Comparison of ENCODE assay signal across 22 cellular contexts in the genomic region with DNA sequence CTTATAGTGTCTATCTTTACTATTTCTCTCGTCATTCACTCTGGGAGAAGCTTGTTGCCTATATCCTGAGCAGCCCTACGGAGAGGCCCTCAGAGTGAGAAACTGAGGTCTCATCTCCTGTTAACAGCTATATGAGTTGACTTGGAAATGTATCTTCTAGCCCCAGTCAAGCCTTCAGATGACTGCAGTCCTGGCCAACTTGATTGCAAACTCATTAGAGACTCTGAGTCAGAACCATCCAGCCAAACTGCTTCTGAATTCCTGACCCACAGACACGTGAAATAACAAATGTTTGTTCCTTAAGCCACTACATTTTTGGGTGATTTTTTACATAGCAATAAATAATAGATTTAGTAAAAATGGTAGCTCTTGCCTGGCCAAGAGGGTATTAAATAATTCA. TPM values are rescaled to one million over a fixed set of nuclear protein-coding genes. Genes with fewer than 3 reads are reported as not detected.
DNase-seq lines count a peak whose midpoint lies in the region; ATAC-seq and TF ChIP-seq lines count a peak whose summit lies in the region.
"Had no signal": no experiment of that assay in that cellular context is flagged by ENCODE, and none has a peak within 500 bp of the region (broad histone marks: within the 10 kb centered on the region; RNA-seq: fewer than 3 reads in every experiment).

No MANE protein-coding gene starts in this region.

- peak overlapping the region; percentile 10 for H3K27ac ChIP-seq in OCI-LY1 (ENCODE audit: low read depth, low read length, poor library complexity, severe bottlenecking)
- H3K27ac ChIP-seq: A549, KMS-11, SJSA1 had no signal

- H3K36me3 Mint-ChIP-seq in endothelial cell (ENCODE audit: low read depth, unreplicated experiment), result no peaks in the 10 kb centered on the region
- H3K36me3 Mint-ChIP-seq: IgD-negative memory B cell had no signal

- peaks cover 24% of the 10 kb centered on the region for H3K4me1 ChIP-seq in OCI-LY1 (ENCODE audit: insufficient read depth, low read length, severe bottlenecking)

- intact Hi-C loops in Right ventricle myocardium superior (cut with DNase I), result no loop called here

- DNase-seq in AG10803 (ENCODE audit: low read depth) (peak; percentile 12), EL (peak; percentile 29), myocyte (ENCODE audit: low read depth) (peak; percentile 13), Right ventricle myocardium superior (no peak), endothelial cell (ENCODE audit: low spot score) (no peak)
- DNase-seq: C1 segment of cervical spinal cord; CD4-positive, alpha-beta memory T cell; DMS 273 treated with DMSO at 0.1 percent for 48 hours; DMS79; MM.1S; NCI-H2029; NCI-H446; NCI-H524 treated with DMSO at 0.1 percent for 48 hours; NCI-H774; PC-3 had no signal

- H3K4me1 Mint-ChIP-seq in endothelial cell (ENCODE audit: unreplicated experiment), result peaks cover 12% of the 10 kb centered on the region

- H3K9ac ChIP-seq in OCI-LY1 (ENCODE audit: low read length), result no peak overlapping the region
- H3K9ac ChIP-seq: KMS-11 had no signal

- no peak overlapping the region for H3K4me3 Mint-ChIP-seq in endothelial cell (ENCODE audit: unreplicated experiment)
- H3K4me3 Mint-ChIP-seq: CD4-positive, alpha-beta memory T cell; IgD-negative memory B cell had no signal

- no peaks in the 10 kb centered on the region for H3K9me3 Mint-ChIP-seq in endothelial cell (ENCODE audit: unreplicated experiment)
- H3K9me3 Mint-ChIP-seq: IgD-negative memory B cell had no signal

- H3K4me3 ChIP-seq in AG10803 (ENCODE audit: low read length), result no peak overlapping the region
- no peak overlapping the region for H3K4me3 ChIP-seq in OCI-LY1 (ENCODE audit: low read depth, low read length, poor library complexity, severe bottlenecking)
- H3K4me3 ChIP-seq: A549, SJSA1 had no signal

- H4K20me1 ChIP-seq in OCI-LY1 (ENCODE audit: insufficient read depth, low read length), result no peaks in the 10 kb centered on the region

- ATAC-seq in Right ventricle myocardium superior (ENCODE audit: poor library complexity) (no peak), HG02885 (IDR thresholded peaks at IDR 0.05; ENCODE audit: poor library complexity, unreplicated experiment) (no peak)
- ATAC-seq: A549, PC-3, Right ventricle myocardium inferior had no signal

- H2AFZ ChIP-seq in OCI-LY1 (ENCODE audit: low read length), result no peak overlapping the region

- no peak overlapping the region for H3K27ac Mint-ChIP-seq in endothelial cell (ENCODE audit: unreplicated experiment)
- H3K27ac Mint-ChIP-seq: CD4-positive, alpha-beta memory T cell had no signal

- no peaks in the 10 kb centered on the region for H3F3A ChIP-seq in OCI-LY1 (ENCODE audit: insufficient read depth, low read length)

- peaks cover 6% of the 10 kb centered on the region for H3K79me2 ChIP-seq in OCI-LY1 (ENCODE audit: insufficient read depth, low read length)

- no peaks in the 10 kb centered on the region for H3K9me3 ChIP-seq in OCI-LY1 (ENCODE audit: low read length)
- H3K9me3 ChIP-seq: A549, SJSA1 had no signal

- TF ChIP-seq CTCF in AG10803 (conservative IDR thresholded peaks at IDR 0.05; ENCODE audit: low read length) (no peak), OCI-LY1 (IDR thresholded peaks at IDR 0.05; ENCODE audit: low read length) (no peak), endothelial cell (IDR thresholded peaks at IDR 0.05; ENCODE audit: unreplicated experiment) (no peak)

- peaks cover 6% of the 10 kb centered on the region for H3K27me3 Mint-ChIP-seq in endothelial cell (ENCODE audit: unreplicated experiment)
- H3K27me3 Mint-ChIP-seq: CD4-positive, alpha-beta memory T cell; IgD-negative memory B cell had no signal

- H3K36me3 ChIP-seq in OCI-LY1 (ENCODE audit: insufficient read depth, low read length), result no peaks in the 10 kb centered on the region

- no peak overlapping the region for H3K4me2 ChIP-seq in OCI-LY1 (ENCODE audit: low read length)
- H3K4me2 ChIP-seq: A549, KMS-11 had no signal

- no peaks in the 10 kb centered on the region for H3K27me3 ChIP-seq in OCI-LY1 (ENCODE audit: insufficient read depth, low read length)
- H3K27me3 ChIP-seq: SJSA1 had no signal

- no peaks in the 10 kb centered on the region for H3K9me2 ChIP-seq in OCI-LY1 (ENCODE audit: low read depth, low read length)

RNA-seq across cellular contexts. Expression of gene ZBED6, which starts 3.9 kb away (rescaled TPM):
- total RNA-seq in myocyte, result 19.6 and 20.6 TPM in 2 replicates
- polyA plus RNA-seq in myocyte (2012), result 5.7 TPM
- 12.3 TPM for total RNA-seq in Right ventricle myocardium superior
- 30.3 TPM for total RNA-seq in endothelial cell (ENCODE audit: unreplicated experiment)

RNA-seq across cellular contexts. Expression of gene ZC3H11A, which starts 3.9 kb away (rescaled TPM):
- total RNA-seq in myocyte, result 100 and 103 TPM in 2 replicates
- polyA plus RNA-seq in myocyte (2012), result 36.8 TPM
- total RNA-seq in Right ventricle myocardium superior, result 49.2 TPM
- 85.9 TPM for total RNA-seq in endothelial cell (ENCODE audit: unreplicated experiment)

RNA-seq across cellular contexts. Expression of gene LAX1, which starts 26.5 kb away (rescaled TPM):
- not detected in 2 replicates for total RNA-seq in myocyte
- polyA plus RNA-seq in myocyte (2012), result not detected
- total RNA-seq in Right ventricle myocardium superior, result 0.24 TPM
- not detected for total RNA-seq in endothelial cell (ENCODE audit: unreplicated experiment)
- total RNA-seq: PC-3 had no signal
- polyA plus RNA-seq: A549 had no signal

Comparison
In these comparisons a context has a peak if more than half of its experiments do, and no peak if none do; other contexts are left out.
1. DNase-seq: peak in AG10803 (single experiment), EL (single experiment) and myocyte (single experiment); none in Right ventricle myocardium superior (single experiment) and endothelial cell (single experiment).